In the genomic region with DNA sequence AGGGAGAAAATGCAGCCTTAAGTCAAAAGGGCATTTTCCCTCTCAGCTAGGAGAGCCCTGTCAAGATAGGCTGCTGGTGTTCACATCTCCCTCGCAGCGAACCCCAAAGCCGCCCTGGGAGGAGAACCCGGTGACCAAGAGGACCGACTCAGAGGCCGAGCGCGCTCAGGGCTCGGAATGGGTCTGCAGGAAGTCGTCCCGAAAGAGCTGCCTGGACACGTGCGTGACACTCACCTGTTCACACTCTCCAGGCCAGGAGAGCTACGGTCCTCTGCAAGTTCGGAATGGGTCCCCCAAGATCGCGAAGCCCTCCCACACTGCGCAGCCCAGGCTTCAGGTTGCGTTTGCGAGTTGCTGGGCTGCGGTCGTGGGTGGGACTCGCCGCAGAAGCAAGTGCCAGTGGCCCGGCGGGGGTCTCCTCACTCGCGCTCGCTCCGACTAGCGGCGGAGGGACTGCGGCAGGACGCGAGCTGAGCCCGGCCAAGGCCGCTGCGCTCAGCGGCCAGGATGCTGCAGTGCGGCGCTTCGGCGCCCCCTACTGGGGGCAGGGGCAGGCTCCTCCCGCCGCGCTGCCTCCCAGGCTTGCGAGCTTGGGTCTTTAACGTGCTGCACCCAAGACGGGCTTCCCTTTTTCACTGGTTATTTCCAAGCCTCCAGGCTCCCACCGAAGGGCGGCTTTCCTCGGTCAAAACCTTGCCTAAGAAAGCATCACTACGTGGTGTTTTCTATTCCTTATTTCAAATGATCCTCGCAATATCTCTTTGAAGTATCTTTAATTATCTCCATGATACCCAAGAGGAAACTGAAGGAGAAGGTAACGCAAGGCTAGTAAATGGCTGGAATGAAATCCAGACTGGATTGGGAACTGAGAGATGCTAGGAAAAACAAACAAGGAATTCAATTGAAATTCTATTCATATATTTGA, we compare ENCODE assay signal across 8 cellular contexts. TPM values are rescaled to one million over a fixed set of nuclear protein-coding genes. Genes with fewer than 3 reads are reported as not detected.
DNase-seq lines count a peak whose midpoint lies in the region; ATAC-seq and TF ChIP-seq lines count a peak whose summit lies in the region.

A gene with protein sequence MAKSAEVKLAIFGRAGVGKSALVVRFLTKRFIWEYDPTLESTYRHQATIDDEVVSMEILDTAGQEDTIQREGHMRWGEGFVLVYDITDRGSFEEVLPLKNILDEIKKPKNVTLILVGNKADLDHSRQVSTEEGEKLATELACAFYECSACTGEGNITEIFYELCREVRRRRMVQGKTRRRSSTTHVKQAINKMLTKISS (minus strand): TSS at position 457 of the 925 bp plus-strand sequence. CDS start 3,928 bp downstream, outside the sequence.

- H3K27me3 ChIP-seq in parathyroid adenoma (ENCODE audit: control insufficient read depth, insufficient read depth, low read length) (no peaks in the 10 kb centered on the region), thoracic aorta (replicated peaks; ENCODE audit: insufficient read depth) (no peaks in the 10 kb centered on the region)

- DNase-seq in D341Med (ENCODE audit: low spot score) = peak; percentile 96
- DNase-seq in HT1080 (ENCODE audit: low read depth) = peak; percentile 39
- peak; percentile 75 for DNase-seq in SK-MEL-5 (ENCODE audit: low read depth, low spot score)
- DNase-seq in Right ventricle myocardium superior = peak; percentile 87
- DNase-seq in thoracic aorta (ENCODE audit: low spot score) = no peak

- peaks cover 8% of the 10 kb centered on the region for H3K4me1 Mint-ChIP-seq in activated naive CD8-positive, alpha-beta T cell (ENCODE audit: low read depth)

- H3K27ac ChIP-seq in parathyroid adenoma (peak within 1 kb of the TSS; percentile 80), thoracic aorta (peak within 1 kb of the TSS; percentile 85 to 86)

- H3K9me3 Mint-ChIP-seq in activated naive CD8-positive, alpha-beta T cell (ENCODE audit: low read depth) = no peaks in the 10 kb centered on the region

- TF ChIP-seq CTCF in parathyroid adenoma (IDR thresholded peaks at IDR 0.05) (peak; percentile 99), thoracic aorta (IDR thresholded peaks at IDR 0.05) (peak; percentile 100)

- ATAC-seq in GM21360 (IDR thresholded peaks at IDR 0.05; ENCODE audit: unreplicated experiment) (peak; percentile 99), Right ventricle myocardium superior (ENCODE audit: poor library complexity) (peak; percentile 100), thoracic aorta (ENCODE audit: insufficient number of reproducible peaks, low FRiP score, low read depth) (peak; percentile 91)

- no peaks in the 10 kb centered on the region for H3K36me3 ChIP-seq in parathyroid adenoma (ENCODE audit: control insufficient read depth, insufficient read depth, low read length)
- H3K36me3 ChIP-seq in thoracic aorta = no peaks in the 10 kb centered on the region

- peak within 1 kb of the TSS; percentile 83 for H2AFZ ChIP-seq in parathyroid adenoma

- no peaks in the 10 kb centered on the region for H3K36me3 Mint-ChIP-seq in activated naive CD8-positive, alpha-beta T cell

- peaks cover 17% of the 10 kb centered on the region for H3K4me1 ChIP-seq in parathyroid adenoma
- H3K4me1 ChIP-seq in thoracic aorta (ENCODE audit: control insufficient read depth in 1 of 2, low read depth in 2 of 2) = peaks cover 14 to 38% of the 10 kb centered on the region in 2 donors

- H3K27me3 Mint-ChIP-seq in activated naive CD8-positive, alpha-beta T cell = peaks cover 25% of the 10 kb centered on the region

- peak within 1 kb of the TSS; percentile 9 for H3K9ac ChIP-seq in parathyroid adenoma

- intact Hi-C loops in Right ventricle myocardium superior (cut with DNase I) = loop anchor here (5.0 kb wide), 1 partner anchor 69 kb away; no protein-coding TSS in a partner anchor

- peak within 1 kb of the TSS; percentile 88 for H3K4me2 ChIP-seq in parathyroid adenoma (ENCODE audit: low read length)

- H3K4me3 ChIP-seq in parathyroid adenoma (ENCODE audit: low read depth, low read length) = peak within 1 kb of the TSS; percentile 43
- H3K4me3 ChIP-seq in thoracic aorta = peak within 1 kb of the TSS; percentile 80

- H3K9me3 ChIP-seq in parathyroid adenoma (ENCODE audit: control insufficient read depth, low read length) (no peaks in the 10 kb centered on the region), thoracic aorta (no peaks in the 10 kb centered on the region)

- peaks cover 3% of the 10 kb centered on the region for H3K79me2 ChIP-seq in parathyroid adenoma

- no peak within 1 kb of the TSS for H3K27ac Mint-ChIP-seq in activated naive CD8-positive, alpha-beta T cell

- peak within 1 kb of the TSS; percentile 48 for H3K4me3 Mint-ChIP-seq in activated naive CD8-positive, alpha-beta T cell

- in situ Hi-C loops in SK-MEL-5 (cut with HindIII; ENCODE audit: low pct_unique_long_range_greater_than_20kb, low sequenced_read_pairs) = no loop called here

RNA-seq across cellular contexts. Expression of the gene that starts here (rescaled TPM):
- total RNA-seq in HT1080 (2014; rRNA removed; shearing (Covaris generic)) = not detected in 2 replicates
- 0.12 and 0.36 TPM in 2 replicates for polyA plus RNA-seq in HT1080 (2015; cell fraction: cytosol; rRNA removed)
- polyA plus RNA-seq in HT1080 (2015; cell fraction: nucleus; rRNA removed) = 0.61 TPM in 1 of 2 replicates, not detected in the other
- 0.37 and 0.61 TPM in 2 replicates for total RNA-seq in SK-MEL-5 (2014; rRNA removed; shearing (Covaris generic))
- polyA plus RNA-seq in SK-MEL-5 (2015; cell fraction: cytosol; rRNA removed) = 0.71 and 0.91 TPM in 2 replicates
- polyA plus RNA-seq in SK-MEL-5 (2015; cell fraction: nucleus; rRNA removed) = 1.4 TPM in 1 of 2 replicates, not detected in the other
- 4.1 TPM for total RNA-seq in Right ventricle myocardium superior
- total RNA-seq in thoracic aorta = 100 to 1,000 TPM in 1 of 2 donors, 10 to 100 TPM in 1; 92.3 to 120 TPM

Comparison
In these comparisons a context has a peak if more than half of its experiments do, and no peak if none do; other contexts are left out.
1. RNA of the gene that starts here (total RNA-seq): 92.3 to 120 TPM in thoracic aorta; 4.1 TPM in Right ventricle myocardium superior (single experiment), 0.37 to 0.61 TPM in SK-MEL-5 and not detected in HT1080; every median in the first group is over 10 times any median in the second.
2. Peak in DNase-seq in HT1080; RNA of the gene not detected or under 1 TPM.
3. Peak in every context shown above with its lines, with median percentiles within 50 percentile points of each other: ATAC-seq.